ENCODE assay signal across 34 cellular contexts in genomic region chr15:29170496-29170895, GRCh38.
"Had no signal": no experiment of that assay in that cellular context is flagged by ENCODE, and none has a peak within 500 bp of the region (broad histone marks: within the 10 kb centered on the region; RNA-seq: fewer than 3 reads in every experiment).

No MANE protein-coding gene starts in this region.

- H3K9me3 ChIP-seq: ascending aorta, Peyer's patch, SJSA1 had no signal

- H3K36me3 ChIP-seq: ascending aorta, cardiac muscle cell, Peyer's patch, SJSA1 had no signal

- H3K27ac ChIP-seq: ascending aorta, cardiac muscle cell, KMS-11, Peyer's patch, SJSA1, VCaP had no signal

- DNase-seq: activated B cell treated with CpG ODN at 0.5 μM for 24 hours; activated CD4-positive, alpha-beta memory T cell treated with anti-CD3 and anti-CD28 coated beads, Interleukin-2, amount 10 ng/mL, durations not matched to agents 7 days and 5 days; activated CD4-positive, alpha-beta T cell treated with anti-CD3 and anti-CD28 coated beads for 1 hour; activated CD4-positive, alpha-beta T cell treated with anti-CD3 and anti-CD28 coated beads for 48 hours; activated gamma-delta T cell; activated naive CD4-positive, alpha-beta T cell treated with Interleukin-2 at 50 U/mL for 16 hours; activated naive CD8-positive, alpha-beta T cell treated with anti-CD3 and anti-CD28 coated beads, Interleukin-2, amount 10 ng/mL, durations not matched to agents 7 days and 5 days; activated T-cell treated with anti-CD3 and anti-CD28 coated beads, Interleukin-2, amount 50 U/mL, for 24 hours; amygdala; MV-4-11; NCI-H1092; NCI-H1436 treated with DMSO at 0.1 percent for 48 hours; NCI-H1694 treated with DMSO at 0.1 percent for 48 hours; NCI-H2029; NCI-H2107; NCI-H2171; NCI-H446; NCI-H510A treated with DMSO at 0.1 percent for 48 hours; NCI-H526 treated with DMSO at 0.1 percent for 48 hours; NCI-H82; NK-92 treated with Interleukin-12 subunit alpha and Interleukin-12 subunit beta, amount 100 ng/mL, for 24 hours; PC-3; Peyer's patch; RPMI8226; SHP77 treated with DMSO at 0.1 percent for 48 hours; T-helper 1 cell; T-helper 2 cell; T-helper 9 cell had no signal

- H3K4me1 ChIP-seq: ascending aorta, Peyer's patch, SJSA1 had no signal

- H3K4me2 ChIP-seq: KMS-11 had no signal

- ATAC-seq: PC-3, SK-N-SH treated with all-trans-retinoic acid at 6 μM for 48 hours had no signal

- H3K9ac ChIP-seq: KMS-11 had no signal

- H3K27me3 ChIP-seq: ascending aorta, cardiac muscle cell, Peyer's patch had no signal

- H3K4me3 ChIP-seq: ascending aorta, cardiac muscle cell, Peyer's patch, SJSA1 had no signal
